In genomic region chr2:165406053-165406628, GRCh38 we compare ENCODE assay signal across 2 cellular contexts.
TF ChIP-seq lines count a peak whose summit lies in the region.

No MANE protein-coding gene starts in this region.

TF ChIP-seq in GM23338, 12 proteins besides CTCF, POLR2A, EP300 and RAD21 (continued from another document):
- TF ChIP-seq, protein P1, sequence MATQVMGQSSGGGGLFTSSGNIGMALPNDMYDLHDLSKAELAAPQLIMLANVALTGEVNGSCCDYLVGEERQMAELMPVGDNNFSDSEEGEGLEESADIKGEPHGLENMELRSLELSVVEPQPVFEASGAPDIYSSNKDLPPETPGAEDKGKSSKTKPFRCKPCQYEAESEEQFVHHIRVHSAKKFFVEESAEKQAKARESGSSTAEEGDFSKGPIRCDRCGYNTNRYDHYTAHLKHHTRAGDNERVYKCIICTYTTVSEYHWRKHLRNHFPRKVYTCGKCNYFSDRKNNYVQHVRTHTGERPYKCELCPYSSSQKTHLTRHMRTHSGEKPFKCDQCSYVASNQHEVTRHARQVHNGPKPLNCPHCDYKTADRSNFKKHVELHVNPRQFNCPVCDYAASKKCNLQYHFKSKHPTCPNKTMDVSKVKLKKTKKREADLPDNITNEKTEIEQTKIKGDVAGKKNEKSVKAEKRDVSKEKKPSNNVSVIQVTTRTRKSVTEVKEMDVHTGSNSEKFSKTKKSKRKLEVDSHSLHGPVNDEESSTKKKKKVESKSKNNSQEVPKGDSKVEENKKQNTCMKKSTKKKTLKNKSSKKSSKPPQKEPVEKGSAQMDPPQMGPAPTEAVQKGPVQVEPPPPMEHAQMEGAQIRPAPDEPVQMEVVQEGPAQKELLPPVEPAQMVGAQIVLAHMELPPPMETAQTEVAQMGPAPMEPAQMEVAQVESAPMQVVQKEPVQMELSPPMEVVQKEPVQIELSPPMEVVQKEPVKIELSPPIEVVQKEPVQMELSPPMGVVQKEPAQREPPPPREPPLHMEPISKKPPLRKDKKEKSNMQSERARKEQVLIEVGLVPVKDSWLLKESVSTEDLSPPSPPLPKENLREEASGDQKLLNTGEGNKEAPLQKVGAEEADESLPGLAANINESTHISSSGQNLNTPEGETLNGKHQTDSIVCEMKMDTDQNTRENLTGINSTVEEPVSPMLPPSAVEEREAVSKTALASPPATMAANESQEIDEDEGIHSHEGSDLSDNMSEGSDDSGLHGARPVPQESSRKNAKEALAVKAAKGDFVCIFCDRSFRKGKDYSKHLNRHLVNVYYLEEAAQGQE (IDR thresholded peaks at IDR 0.05; ENCODE audit: unreplicated experiment): no peak
- TF ChIP-seq JUNB (IDR thresholded peaks at IDR 0.05; ENCODE audit: unreplicated experiment) (no peak), ZNF462 (CRISPR knock-in tag; IDR thresholded peaks at IDR 0.05) (no peak), POLR2AphosphoS5 (IDR thresholded peaks at IDR 0.05; ENCODE audit: low read depth) (no peak)

TF ChIP-seq in neural cell, 6 proteins besides CTCF, POLR2A, EP300 and RAD21 (continued from another document):
- no peak for TF ChIP-seq SMC3 (conservative IDR thresholded peaks at IDR 0.05; ENCODE audit: poor library complexity)
